ENCODE assay signal across 22 cellular contexts in genomic region chr11:70074701-70075100, GRCh38. TPM values are rescaled to one million over a fixed set of nuclear protein-coding genes. Genes with fewer than 3 reads are reported as not detected.
"Had no signal": no experiment of that assay in that cellular context is flagged by ENCODE, and none has a peak within 500 bp of the region (broad histone marks: within the 10 kb centered on the region; RNA-seq: fewer than 3 reads in every experiment).

No MANE protein-coding gene starts in this region.

- H3K4me3 ChIP-seq: body of pancreas, dorsolateral prefrontal cortex, right lobe of liver, spleen had no signal

- H3K36me3 Mint-ChIP-seq: activated naive CD8-positive, alpha-beta T cell; stimulated activated naive B cell treated with anti-CD40 and anti-IgM and Interleukin-4, amounts not matched to agents 10 μg/mL and 1 μg/mL and 100 μg/mL, for 72 hours had no signal

- H3K4me3 Mint-ChIP-seq: activated naive CD8-positive, alpha-beta T cell; activated T-cell treated with anti-CD3 and anti-CD28 coated beads, Interleukin-2, amount 50 U/mL, for 72 hours; neural crest cell; stimulated activated naive B cell treated with anti-CD40 and anti-IgM and Interleukin-4, amounts not matched to agents 10 μg/mL and 1 μg/mL and 100 μg/mL, for 72 hours; T-helper 17 cell had no signal

- H3K4me1 Mint-ChIP-seq: neural crest cell had no signal

- H3K27ac ChIP-seq: body of pancreas, dorsolateral prefrontal cortex, epithelial cell of prostate, right lobe of liver, spleen had no signal

- H3K9me3 ChIP-seq: body of pancreas, right lobe of liver, spleen had no signal

- H3K9me3 Mint-ChIP-seq: activated T-cell treated with anti-CD3 and anti-CD28 coated beads, Interleukin-2, amount 50 U/mL, for 72 hours; neural crest cell; stimulated activated naive B cell treated with anti-CD40 and anti-IgM and Interleukin-4, amounts not matched to agents 10 μg/mL and 1 μg/mL and 100 μg/mL, for 72 hours had no signal

- H3K27me3 ChIP-seq: right lobe of liver had no signal

- ATAC-seq: activated T-cell treated with anti-CD3 and anti-CD28 coated beads, Interleukin-2, amount 50 U/mL, for 72 hours; body of pancreas; T-helper 17 cell had no signal

- DNase-seq: activated CD4-positive, alpha-beta T cell treated with anti-CD3 and anti-CD28 coated beads for 1 hour; activated CD8-positive, alpha-beta memory T cell treated with anti-CD3 and anti-CD28 coated beads for 24 hours; activated CD8-positive, alpha-beta memory T cell treated with anti-CD3 and anti-CD28 coated beads, Interleukin-2, amount 50 U/mL, for 48 hours; activated gamma-delta T cell treated with Interleukin-2 at 50 U/mL for 16 hours; activated T-cell treated with anti-CD3 and anti-CD28 coated beads, Interleukin-2, amount 50 U/mL, for 72 hours; body of pancreas; caudate nucleus; foreskin fibroblast; glutamatergic neuron; hippocampal formation; stimulated activated CD4-positive, alpha-beta T cell treated with anti-CD3 and anti-CD28 coated beads, Interleukin-4, amount 100 ng/mL, for 4 hours; T-helper 17 cell had no signal

- H3K36me3 ChIP-seq: right lobe of liver, spleen had no signal

- H3K27ac Mint-ChIP-seq: activated naive CD8-positive, alpha-beta T cell; activated T-cell treated with anti-CD3 and anti-CD28 coated beads, Interleukin-2, amount 50 U/mL, for 72 hours; T-helper 17 cell had no signal

RNA-seq across cellular contexts. Expression of gene ANO1, which starts 3.4 kb away (rescaled TPM):
- total RNA-seq: activated T-cell treated with anti-CD3 and anti-CD28 coated beads, Interleukin-2, amount 50 U/mL, for 72 hours; lung microvascular endothelial cell; myocyte; neural crest cell; osteocyte had no signal
